ENCODE assay signal across 8 cellular contexts in genomic region chr10:27241640-27242472, GRCh38. TPM values are rescaled to one million over a fixed set of nuclear protein-coding genes. Genes with fewer than 3 reads are reported as not detected.
A peak's percentile ranks its signal among the peaks of the same experiment; 100 is the strongest.
DNase-seq lines count a peak whose midpoint lies in the region; ATAC-seq, FAIRE-seq and TF ChIP-seq lines count a peak whose summit lies in the region.

No MANE protein-coding gene starts in this region.

- no peaks in the 10 kb centered on the region for H4K20me1 ChIP-seq in neural cell (ENCODE audit: insufficient read depth)

- no peaks in the 10 kb centered on the region for H3K9me3 ChIP-seq in RWPE2 (ENCODE audit: severe bottlenecking)
- H3K9me3 ChIP-seq in neural cell (ENCODE audit: low read length) = no peaks in the 10 kb centered on the region
- H3K9me3 ChIP-seq in stomach = no peaks in the 10 kb centered on the region

- H3K36me3 ChIP-seq in RWPE2 (ENCODE audit: low read depth) (peaks cover 8% of the 10 kb centered on the region; the same call in 1 of the 2 replicates), neural cell (ENCODE audit: insufficient read depth, low read length) (no peaks in the 10 kb centered on the region), stomach (no peaks in the 10 kb centered on the region)

- H3K4me1 ChIP-seq in RWPE2 (ENCODE audit: insufficient read depth, poor library complexity, severe bottlenecking) (peaks cover 16% of the 10 kb centered on the region), stomach (peaks cover 6 to 49% (median 46%) of the 10 kb centered on the region in 4 donors)

- H2AFZ ChIP-seq in neural cell (ENCODE audit: low read depth, low read length) = peak overlapping the region; percentile 75

- peak; percentile 90 for FAIRE-seq in H54 (lab: Jason Lieb, UNC)

- TF ChIP-seq POLR2A in H54 (IDR thresholded peaks at IDR 0.05; ENCODE audit: low read depth, low read length) = peak; percentile 68; the same call in 1 of the 2 replicates
- peak in 2 of 4 donors; percentile 74 to 88 for TF ChIP-seq POLR2A in stomach (IDR thresholded peaks at IDR 0.05)

- H3K79me2 ChIP-seq in neural cell (replicated peaks; ENCODE audit: insufficient read depth, low read length) = peaks cover 5% of the 10 kb centered on the region

- 1 to 3% (median 2%) methylated on average over 32 to 59 of the region's 59 CpGs for WGBS in stomach, 5 donors

- H3K27me3 ChIP-seq in RWPE2 (ENCODE audit: insufficient read depth, poor library complexity, severe bottlenecking) (no peaks in the 10 kb centered on the region), neural cell (ENCODE audit: insufficient read depth, low read depth, low read length) (no peaks in the 10 kb centered on the region), stomach (no peaks in the 10 kb centered on the region)

- intact Hi-C loops in stomach (cut with DNase I; ENCODE audit: low total_unique reads) = no loop called here

- ATAC-seq in RWPE2 (ENCODE audit: low read depth) = peak; percentile 74

- peaks cover 11% of the 10 kb centered on the region for H3F3A ChIP-seq in neural cell (ENCODE audit: insufficient read depth, low read length, poor library complexity, severe bottlenecking)

- DNase-seq in G401 (ENCODE audit: low spot score) = peak; percentile 93
- peak; percentile 81 for DNase-seq in H54 (ENCODE audit: insufficient read length, low spot score)
- peak; percentile 87 for DNase-seq in LNCaP clone FGC (ENCODE audit: low read depth)
- peak; percentile 90 for DNase-seq in RWPE2 (ENCODE audit: low spot score)
- peak; percentile 83 for DNase-seq in activated effector memory CD4-positive, alpha-beta T cell treated with Interleukin-2 at 50 U/mL for 16 hours
- peak; percentile 92 for DNase-seq in fibroblast of the aortic adventitia (ENCODE audit: low read depth)
- DNase-seq in stomach = peak; percentile 92

- in situ Hi-C loops in G401 (cut with HindIII; ENCODE audit: low sequenced_read_pairs) = no loop called here

- H3K4me3 ChIP-seq in LNCaP clone FGC (ENCODE audit: low read depth, low read length) (peak overlapping the region; percentile 89), RWPE2 (ENCODE audit: severe bottlenecking) (peak overlapping the region; percentile 53), fibroblast of the aortic adventitia (ENCODE audit: low read depth, low read length) (peak overlapping the region; percentile 88), neural cell (ENCODE audit: low read length) (peak overlapping the region; percentile 73), stomach (peak overlapping the region; percentile 65 to 83 (median 76))

- H3K27ac ChIP-seq in RWPE2 (ENCODE audit: poor library complexity, severe bottlenecking) = peak overlapping the region; percentile 85
- H3K27ac ChIP-seq in neural cell (ENCODE audit: low read length) = peak overlapping the region; percentile 99
- H3K27ac ChIP-seq in stomach = peak overlapping the region; percentile 85 to 99 (median 97)

- peak overlapping the region; percentile 93 for H3K9ac ChIP-seq in neural cell (ENCODE audit: low read length)

- peak; percentile 25; the same call in 1 of the 2 replicates for TF ChIP-seq CTCF in LNCaP clone FGC (IDR thresholded peaks at IDR 0.05; ENCODE audit: control insufficient read depth, extremely low read depth, insufficient read depth)
- peak; percentile 14 for TF ChIP-seq CTCF in RWPE2 (IDR thresholded peaks at IDR 0.05; ENCODE audit: poor library complexity, severe bottlenecking)
- peak; percentile 36 for TF ChIP-seq CTCF in fibroblast of the aortic adventitia (IDR thresholded peaks at IDR 0.05; ENCODE audit: insufficient read depth, low read length)
- TF ChIP-seq CTCF in neural cell (IDR thresholded peaks at IDR 0.05; ENCODE audit: poor library complexity, severe bottlenecking) = peak; percentile 77
- peak in 3 of 7 experiments; percentile 39 to 48 (median 44) for TF ChIP-seq CTCF in stomach (IDR thresholded peaks at IDR 0.05)

- H3K9me2 ChIP-seq in neural cell (ENCODE audit: insufficient read depth, low read length) = no peaks in the 10 kb centered on the region

- no peak for TF ChIP-seq RAD21 in neural cell (conservative IDR thresholded peaks at IDR 0.05)

- peak overlapping the region; percentile 82 for H3K4me2 ChIP-seq in neural cell (ENCODE audit: low read length)

- TF ChIP-seq EP300 in neural cell (conservative IDR thresholded peaks at IDR 0.05; ENCODE audit: poor library complexity, severe bottlenecking) = peak; percentile 74
- TF ChIP-seq EP300 in stomach (IDR thresholded peaks at IDR 0.05) = no peak

TF ChIP-seq in neural cell, 6 proteins besides CTCF, POLR2A, EP300 and RAD21:
- TF ChIP-seq POLR2AphosphoS5 (IDR thresholded peaks at IDR 0.05) (peak; percentile 99), REST (IDR thresholded peaks at IDR 0.05; ENCODE audit: borderline replicate concordance) (peak; percentile 93), TAF1 (IDR thresholded peaks at IDR 0.05; ENCODE audit: low read depth) (peak; percentile 82), EZH2 (IDR thresholded peaks at IDR 0.05; ENCODE audit: borderline replicate concordance, insufficient read depth, low read length, poor library complexity, severe bottlenecking) (no peak), MXI1 (conservative IDR thresholded peaks at IDR 0.05; ENCODE audit: poor library complexity, severe bottlenecking) (peak; percentile 68), SMC3 (conservative IDR thresholded peaks at IDR 0.05; ENCODE audit: poor library complexity) (peak; percentile 20)

RNA-seq across cellular contexts. Expression of gene ACBD5, which starts 1.3 kb away (rescaled TPM):
- total RNA-seq in G401 (2014; rRNA removed; shearing (Covaris generic)) = 17.6 and 18.6 TPM in 2 replicates
- total RNA-seq in fibroblast of the aortic adventitia (ENCODE audit: low replicate concordance) (26.8 and 58.4 TPM in 2 replicates), stomach (10 to 100 TPM in 4 of 5 donors, 1 to 10 TPM in 1; 6.7 to 45.2 (median 14.5) TPM)
- polyA plus RNA-seq in neural cell (39.3 and 44.8 TPM in 2 replicates), stomach (10 to 100 TPM in 2 of 3 donors, 1 to 10 TPM in 1; 6.2 to 19.1 (median 13.0) TPM)
- polyA minus RNA-seq in neural cell = 43.1 and 47.7 TPM in 2 replicates

Comparison
In these comparisons a context has a peak if more than half of its experiments do, and no peak if none do; other contexts are left out.
1. Peak in every context shown above with its lines: DNase-seq, ATAC-seq, H3K4me3 ChIP-seq and H3K27ac ChIP-seq.